8 cellular contexts compared by ENCODE assay signal in the genomic region with DNA sequence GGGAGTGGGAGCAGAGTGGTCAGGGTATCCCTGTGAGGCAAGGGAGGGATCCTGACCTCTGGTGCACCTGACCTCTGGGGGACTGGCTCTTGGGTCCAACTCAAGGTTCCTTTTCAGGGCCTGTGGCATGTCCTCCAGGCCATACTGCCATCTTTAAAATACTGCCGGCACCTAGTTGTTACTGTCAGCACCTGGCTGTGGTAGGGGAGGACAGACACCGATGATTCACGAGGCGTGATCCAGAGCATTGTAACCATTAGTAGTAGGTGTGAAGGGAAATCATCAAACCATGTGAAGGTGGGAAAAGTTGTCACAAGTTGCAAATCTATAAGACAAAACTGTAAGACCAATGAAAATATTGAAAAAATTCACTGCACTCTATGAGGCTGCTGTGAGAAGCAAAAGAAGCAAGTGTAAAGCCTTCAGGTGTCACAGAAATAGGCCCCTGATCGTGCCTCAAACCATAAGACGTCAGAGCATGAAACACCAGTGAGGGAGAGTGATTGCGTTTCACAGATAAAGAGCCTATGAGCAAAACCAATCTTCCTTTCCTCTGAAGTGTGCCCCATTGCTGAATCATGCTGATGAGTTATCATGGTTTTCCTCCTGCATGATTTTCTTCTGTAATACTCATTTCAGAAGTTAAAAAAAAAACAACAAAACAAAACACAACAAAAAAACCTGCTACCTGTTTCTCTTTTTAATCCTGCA.
DNase-seq lines count a peak whose midpoint lies in the region; ATAC-seq lines count a peak whose summit lies in the region.

No MANE protein-coding gene starts in this region.

- ATAC-seq in HG03442 (IDR thresholded peaks at IDR 0.05; ENCODE audit: unreplicated experiment) (peak; percentile 74), GM19452 (IDR thresholded peaks at IDR 0.05; ENCODE audit: unreplicated experiment) (no peak), HG03097 (IDR thresholded peaks at IDR 0.05; ENCODE audit: low FRiP score, unreplicated experiment) (no peak)

- H3K36me3 Mint-ChIP-seq in stimulated activated naive CD8-positive, alpha-beta T cell treated with anti-CD3 and anti-CD28 coated beads, Interleukin-15, Interleukin-2, amounts not matched to agents 100 ng/mL and 50 ng/mL, for 24 hours (ENCODE audit: low read depth) = no peaks in the 10 kb centered on the region

- no peaks in the 10 kb centered on the region for H3K9me3 Mint-ChIP-seq in stimulated activated naive CD8-positive, alpha-beta T cell treated with anti-CD3 and anti-CD28 coated beads, Interleukin-15, Interleukin-2, amounts not matched to agents 100 ng/mL and 50 ng/mL, for 24 hours

- peaks cover 44% of the 10 kb centered on the region for H3K4me1 ChIP-seq in ACC112 (ENCODE audit: control insufficient read depth, insufficient read depth, low read length, unreplicated experiment)

- peak; percentile 55 for DNase-seq in activated T-cell treated with anti-CD3 and anti-CD28 coated beads, Interleukin-2, amount 50 U/mL, for 1 hour
- DNase-seq in iris pigment epithelial cell (ENCODE audit: low read depth) = peak; percentile 90
- no peak for DNase-seq in nucleus accumbens (lab: John Stamatoyannopoulos, UW)

- no peaks in the 10 kb centered on the region for H3K27me3 Mint-ChIP-seq in stimulated activated naive CD8-positive, alpha-beta T cell treated with anti-CD3 and anti-CD28 coated beads, Interleukin-15, Interleukin-2, amounts not matched to agents 100 ng/mL and 50 ng/mL, for 24 hours

- H3K27ac Mint-ChIP-seq in stimulated activated naive CD8-positive, alpha-beta T cell treated with anti-CD3 and anti-CD28 coated beads, Interleukin-15, Interleukin-2, amounts not matched to agents 100 ng/mL and 50 ng/mL, for 24 hours = peak overlapping the region; percentile 93

- H3K36me3 ChIP-seq in ACC112 (ENCODE audit: insufficient read depth, low read length) = no peaks in the 10 kb centered on the region

- peak overlapping the region; percentile 84 for H3K27ac ChIP-seq in ACC112 (ENCODE audit: low read depth, low read length)

- H2AFZ ChIP-seq in ACC112 (ENCODE audit: low read length, unreplicated experiment) = peak overlapping the region; percentile 16

- no peak overlapping the region for H3K4me3 ChIP-seq in ACC112 (ENCODE audit: low read depth, low read length)

- peak overlapping the region; percentile 31 for H3K4me3 Mint-ChIP-seq in stimulated activated naive CD8-positive, alpha-beta T cell treated with anti-CD3 and anti-CD28 coated beads, Interleukin-15, Interleukin-2, amounts not matched to agents 100 ng/mL and 50 ng/mL, for 24 hours

- H3K4me1 Mint-ChIP-seq in stimulated activated naive CD8-positive, alpha-beta T cell treated with anti-CD3 and anti-CD28 coated beads, Interleukin-15, Interleukin-2, amounts not matched to agents 100 ng/mL and 50 ng/mL, for 24 hours (ENCODE audit: low read depth) = peaks cover 94% of the 10 kb centered on the region

- no peaks in the 10 kb centered on the region for H3K79me2 ChIP-seq in ACC112 (ENCODE audit: control insufficient read depth, insufficient read depth, low read length, unreplicated experiment)

- no peaks in the 10 kb centered on the region for H3K27me3 ChIP-seq in ACC112 (ENCODE audit: insufficient read depth, low read length)

Comparison
In these comparisons a context has a peak if more than half of its experiments do, and no peak if none do; other contexts are left out.
1. DNase-seq: peak in activated T-cell treated with anti-CD3 and anti-CD28 coated beads, Interleukin-2, amount 50 U/mL, for 1 hour (single experiment) and iris pigment epithelial cell (single experiment); none in nucleus accumbens (0 of 56).